21 cellular contexts compared by ENCODE assay signal in the genomic region with DNA sequence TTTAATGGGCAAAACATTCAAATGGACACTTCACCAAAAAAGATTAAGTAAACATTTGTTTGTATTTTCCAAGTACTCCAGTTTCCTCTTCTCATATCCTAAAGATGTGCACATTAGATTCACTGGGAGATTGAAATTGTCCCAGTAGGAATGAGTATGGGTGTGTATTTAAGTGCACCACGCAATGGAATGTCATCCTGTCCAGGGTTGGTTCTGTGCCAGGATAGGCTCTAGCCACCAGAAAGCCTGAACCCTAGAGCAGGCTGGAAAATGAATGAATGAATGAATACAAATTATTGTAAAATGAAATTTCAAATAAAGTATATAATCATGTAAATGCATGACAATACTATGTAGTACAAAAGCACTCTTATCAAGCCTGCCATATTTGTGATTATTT.
"Had no signal": no experiment of that assay in that cellular context is flagged by ENCODE, and none has a peak within 500 bp of the region (broad histone marks: within the 10 kb centered on the region; RNA-seq: fewer than 3 reads in every experiment).

No MANE protein-coding gene starts in this region.

- H3K27ac ChIP-seq: brain microvascular endothelial cell, esophagus squamous epithelium, foreskin keratinocyte, right atrium auricular region, skin epidermis, tibial nerve, uterus had no signal

- H3K4me3 ChIP-seq: esophagus squamous epithelium, lung, right atrium auricular region, skin epidermis, tibial nerve, uterus had no signal

- H3K27me3 ChIP-seq: brain microvascular endothelial cell, esophagus squamous epithelium, foreskin keratinocyte, right atrium auricular region, tibial nerve, uterus had no signal

- FAIRE-seq: islet of Langerhans, TTC549 had no signal

- H3K36me3 ChIP-seq: brain microvascular endothelial cell, right atrium auricular region, uterus had no signal

- H3K4me1 ChIP-seq: esophagus squamous epithelium, foreskin keratinocyte, right atrium auricular region, tibial nerve, uterus had no signal

- ATAC-seq: activated T-cell treated with anti-CD3 and anti-CD28 coated beads, Interleukin-2, amount 50 U/mL, for 72 hours; foreskin keratinocyte had no signal

- H3K9me3 ChIP-seq: esophagus squamous epithelium, right atrium auricular region, uterus had no signal

- DNase-seq: activated CD4-positive, alpha-beta T cell treated with anti-CD3 and anti-CD28 coated beads, Interleukin-2, amount 50 U/mL, for 4 hours; activated effector memory CD4-positive, alpha-beta T cell treated with anti-CD3 and anti-CD28 coated beads, Interleukin-2, amount 50 U/mL, for 16 hours; activated naive CD4-positive, alpha-beta T cell treated with anti-CD3 and anti-CD28 coated beads, Interleukin-2, amount 50 U/mL, for 16 hours; activated T-cell treated with anti-CD3 and anti-CD28 coated beads, Interleukin-2, amount 50 U/mL, for 72 hours; aorta; brain microvascular endothelial cell; cortex of kidney; effector CD8-positive, alpha-beta T cell; esophagus squamous epithelium; foreskin keratinocyte; glutamatergic neuron; hippocampal formation; stimulated activated CD4-positive, alpha-beta T cell treated with anti-CD3 and anti-CD28 coated beads, Interleukin-15, amount 100 ng/mL, for 24 hours; stimulated activated CD4-positive, alpha-beta T cell treated with anti-CD3 and anti-CD28 coated beads, Interleukin-2, amount 100 ng/mL, for 48 hours; uterus had no signal
